In the genomic region with DNA sequence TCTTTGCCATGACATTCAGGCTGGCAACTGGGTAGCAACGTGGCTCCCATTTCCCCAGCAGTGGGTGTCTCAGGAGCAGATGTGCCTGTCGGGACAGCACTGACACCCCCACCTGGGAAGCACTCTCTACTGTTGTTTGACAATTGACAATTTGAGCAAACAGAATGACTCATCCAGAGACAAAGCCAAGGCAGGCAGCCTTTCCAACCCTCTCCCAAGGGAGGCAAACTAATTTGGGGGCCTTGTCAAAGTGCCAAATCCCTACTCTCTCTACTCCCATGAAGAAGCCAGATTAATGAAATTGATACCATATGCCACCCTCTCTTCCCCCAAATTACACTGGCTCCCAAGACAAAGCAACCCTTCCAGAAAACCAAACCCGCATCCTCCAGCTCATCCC, we compare ENCODE assay signal across 17 cellular contexts.
DNase-seq lines count a peak whose midpoint lies in the region; ATAC-seq lines count a peak whose summit lies in the region.
"Had no signal": no experiment of that assay in that cellular context is flagged by ENCODE, and none has a peak within 500 bp of the region (broad histone marks: within the 10 kb centered on the region; RNA-seq: fewer than 3 reads in every experiment).

No MANE protein-coding gene starts in this region.

- no peaks in the 10 kb centered on the region for H3K9me3 Mint-ChIP-seq in T-helper 2 cell treated with Interferon-gamma antibody and Interleukin-4, amounts not matched to agents 5 μg/mL and 100 μg/mL, for 36 hours
- H3K9me3 Mint-ChIP-seq: stimulated activated naive CD8-positive, alpha-beta T cell treated with anti-CD3 and anti-CD28 coated beads, Interleukin-15, Interleukin-2, amounts not matched to agents 100 ng/mL and 50 ng/mL, for 24 hours had no signal

- DNase-seq in D341Med (ENCODE audit: low spot score), result peak; percentile 65
- DNase-seq in NCI-H1417 treated with DMSO at 0.1 percent for 48 hours (lab: John Stamatoyannopoulos, UW), result peak; percentile 53
- peak; percentile 97 for DNase-seq in NCI-H2171 (lab: John Stamatoyannopoulos, UW)
- DNase-seq in NCI-H82 treated with DMSO at 0.1 percent for 48 hours (lab: John Stamatoyannopoulos, UW; ENCODE audit: unreplicated experiment), result peak; percentile 69
- no peak for DNase-seq in ACHN
- no peak for DNase-seq in T-helper 2 cell treated with Interferon-gamma antibody and Interleukin-4, amounts not matched to agents 5 μg/mL and 100 μg/mL, for 36 hours (ENCODE audit: low spot score)
- DNase-seq in SIG-M5 treated with dmso at 0.1 percent for 504 hours (lab: John Stamatoyannopoulos, UW; ENCODE audit: unreplicated experiment), result no peak
- DNase-seq: activated CD4-positive, alpha-beta T cell treated with anti-CD3 and anti-CD28 coated beads, Interleukin-2, amount 50 U/mL, for 48 hours; activated naive CD4-positive, alpha-beta T cell treated with anti-CD3 and anti-CD28 coated beads, Interleukin-2, amount 50 U/mL, for 16 hours; CD4-positive, alpha-beta memory T cell; islet precursor cell; NCI-H1048; stimulated activated CD4-positive, alpha-beta T cell treated with anti-CD3 and anti-CD28 coated beads, Interleukin-2, amount 100 ng/mL, for 24 hours; T-helper 2 cell; upper lobe of left lung had no signal

- in situ Hi-C loops in ACHN (cut with HindIII; ENCODE audit: low pct_ligation_motif_present, low pct_unique_long_range_greater_than_20kb, low sequenced_read_pairs), result no loop called here

- no peak overlapping the region for H3K27ac Mint-ChIP-seq in T-helper 2 cell treated with Interferon-gamma antibody and Interleukin-4, amounts not matched to agents 5 μg/mL and 100 μg/mL, for 36 hours
- H3K27ac Mint-ChIP-seq: stimulated activated naive CD8-positive, alpha-beta T cell treated with anti-CD3 and anti-CD28 coated beads, Interleukin-15, Interleukin-2, amounts not matched to agents 100 ng/mL and 50 ng/mL, for 24 hours had no signal

- no peak for ATAC-seq in HG02759 (IDR thresholded peaks at IDR 0.05; ENCODE audit: unreplicated experiment)

- H3K36me3 Mint-ChIP-seq in T-helper 2 cell treated with Interferon-gamma antibody and Interleukin-4, amounts not matched to agents 5 μg/mL and 100 μg/mL, for 36 hours (ENCODE audit: low read depth), result no peaks in the 10 kb centered on the region
- H3K36me3 Mint-ChIP-seq: CD4-positive, alpha-beta memory T cell had no signal

- H3K27me3 Mint-ChIP-seq in T-helper 2 cell treated with Interferon-gamma antibody and Interleukin-4, amounts not matched to agents 5 μg/mL and 100 μg/mL, for 36 hours (ENCODE audit: low read depth), result no peaks in the 10 kb centered on the region
- H3K27me3 Mint-ChIP-seq: stimulated activated naive CD8-positive, alpha-beta T cell treated with anti-CD3 and anti-CD28 coated beads, Interleukin-15, Interleukin-2, amounts not matched to agents 100 ng/mL and 50 ng/mL, for 24 hours had no signal

- H3K4me1 Mint-ChIP-seq in T-helper 2 cell treated with Interferon-gamma antibody and Interleukin-4, amounts not matched to agents 5 μg/mL and 100 μg/mL, for 36 hours (ENCODE audit: low read depth), result no peaks in the 10 kb centered on the region
- H3K4me1 Mint-ChIP-seq: CD4-positive, alpha-beta memory T cell had no signal

- no peak overlapping the region for H3K4me3 Mint-ChIP-seq in T-helper 2 cell treated with Interferon-gamma antibody and Interleukin-4, amounts not matched to agents 5 μg/mL and 100 μg/mL, for 36 hours
- H3K4me3 Mint-ChIP-seq: CD4-positive, alpha-beta memory T cell; stimulated activated naive CD8-positive, alpha-beta T cell treated with anti-CD3 and anti-CD28 coated beads, Interleukin-15, Interleukin-2, amounts not matched to agents 100 ng/mL and 50 ng/mL, for 24 hours had no signal

Comparison
In these comparisons a context has a peak if more than half of its experiments do, and no peak if none do; other contexts are left out.
1. DNase-seq: peak in D341Med (single experiment), NCI-H1417 treated with DMSO at 0.1 percent for 48 hours (single experiment), NCI-H2171 (single experiment) and NCI-H82 treated with DMSO at 0.1 percent for 48 hours (single experiment); none in ACHN (single experiment), T-helper 2 cell treated with Interferon-gamma antibody and Interleukin-4, amounts not matched to agents 5 μg/mL and 100 μg/mL, for 36 hours (single experiment) and SIG-M5 treated with dmso at 0.1 percent for 504 hours (single experiment).